18 cellular contexts compared by ENCODE assay signal in the genomic region with DNA sequence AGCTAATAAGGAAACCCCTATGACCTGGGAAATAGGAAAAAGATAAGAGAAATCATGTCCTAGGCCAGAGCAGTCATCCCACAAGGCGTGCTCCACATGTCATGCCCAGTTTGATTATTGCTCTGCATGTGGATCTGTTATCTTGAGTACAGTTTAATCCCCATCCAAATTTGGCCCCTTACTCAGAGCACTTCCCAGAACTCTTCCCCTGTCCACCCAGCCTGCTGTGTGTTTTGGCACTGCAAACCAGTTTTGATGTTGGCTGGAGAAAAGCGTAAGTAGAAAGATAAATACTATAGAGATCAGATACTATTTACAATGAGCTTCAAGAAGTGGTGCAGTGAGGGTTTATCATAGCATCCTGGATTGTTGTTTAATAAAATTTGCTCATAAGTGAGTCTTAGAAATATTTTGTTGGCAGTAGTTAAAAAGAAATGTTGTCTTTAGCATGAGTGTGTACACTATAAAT.
DNase-seq lines count a peak whose midpoint lies in the region; ATAC-seq, FAIRE-seq and TF ChIP-seq lines count a peak whose summit lies in the region.
"Had no signal": no experiment of that assay in that cellular context is flagged by ENCODE, and none has a peak within 500 bp of the region (broad histone marks: within the 10 kb centered on the region; RNA-seq: fewer than 3 reads in every experiment).

No MANE protein-coding gene starts in this region.

- TF ChIP-seq CTCF in liver (IDR thresholded peaks at IDR 0.05; ENCODE audit: low read depth, low read length, missing input control) (no peak), HepG2 (CRISPR knock-in tag; IDR thresholded peaks at IDR 0.05) (no peak), fibroblast of pulmonary artery (IDR thresholded peaks at IDR 0.05; ENCODE audit: low read length, missing control alignments) (no peak), upper lobe of right lung (IDR thresholded peaks at IDR 0.05) (no peak), lower leg skin (IDR thresholded peaks at IDR 0.05) (no peak)

- ATAC-seq in HepG2 (no peak), upper lobe of right lung (peak; percentile 33), HG02970 (IDR thresholded peaks at IDR 0.05; ENCODE audit: low FRiP score, unreplicated experiment) (no peak)
- ATAC-seq: K562 had no signal

- H3K79me2 ChIP-seq in HepG2 (ENCODE audit: insufficient read depth, low read length), result no peaks in the 10 kb centered on the region

- no peak overlapping the region for H2AFZ ChIP-seq in HepG2 (ENCODE audit: low read length)
- H2AFZ ChIP-seq: PC-9 had no signal

- intact Hi-C loops in HepG2 (cut with micrococcal nuclease; ENCODE audit: unreplicated experiment) (no loop called here), upper lobe of right lung (cut with DNase I) (no loop called here), lower leg skin (cut with DNase I; ENCODE audit: low total_unique reads) (no loop called here)

- CTCF ChIA-PET in HepG2 (lab: Yijun Ruan, JAX; ENCODE audit: low intra/inter-chr PET ratio, low total read pairs), result no interaction called here

- no TSS peak for BruUV-seq in HepG2 (replicated peaks; lab: Mats Ljungman, UMichigan)

- H3K27ac ChIP-seq in liver (ENCODE audit: low read depth in 1 of 2, low read length in 2 of 2) (no peak overlapping the region), HepG2 (ENCODE audit: extremely low read length, insufficient read depth, low read length) (no peak overlapping the region), upper lobe of right lung (no peak overlapping the region)
- H3K27ac ChIP-seq: PC-9 had no signal

- TF ChIP-seq RAD21 in liver (IDR thresholded peaks at IDR 0.05) (no peak), HepG2 (CRISPR knock-in tag; IDR thresholded peaks at IDR 0.05) (no peak)

- H3K36me3 ChIP-seq in liver (ENCODE audit: control insufficient read depth in 4 of 4, insufficient read depth in 3 of 4, low read depth in 1 of 4, low read length in 3 of 4) (no peaks in the 10 kb centered on the region), HepG2 (replicated peaks in 1 of 2; ENCODE audit: control insufficient read depth in 1 of 2, insufficient read depth in 2 of 2, low read length in 2 of 2) (no peaks in the 10 kb centered on the region), upper lobe of right lung (no peaks in the 10 kb centered on the region)
- H3K36me3 ChIP-seq: HAP-1 had no signal

- peaks cover 0 to 4% (median 0%) of the 10 kb centered on the region in 4 donors for H3K27me3 ChIP-seq in liver (ENCODE audit: control insufficient read depth in 4 of 4, insufficient read depth in 4 of 4, low read length in 3 of 4)
- no peaks in the 10 kb centered on the region for H3K27me3 ChIP-seq in HepG2 (ENCODE audit: control insufficient read depth in 1 of 2, insufficient read depth in 2 of 2, low read length in 2 of 2)
- no peaks in the 10 kb centered on the region for H3K27me3 ChIP-seq in upper lobe of right lung
- H3K27me3 ChIP-seq: BE2C had no signal

- H3K4me3 ChIP-seq in liver (ENCODE audit: low read depth in 1 of 3, low read length in 3 of 3) (no peak overlapping the region), HepG2 (replicated peaks in 1 of 3; ENCODE audit: insufficient read depth in 1 of 3, low read depth in 2 of 3, low read length in 3 of 3) (no peak overlapping the region), fibroblast of pulmonary artery (replicated peaks; ENCODE audit: low read depth, low read length) (no peak overlapping the region), upper lobe of right lung (no peak overlapping the region), lower leg skin (ENCODE audit: low read depth, poor library complexity, severe bottlenecking) (no peak overlapping the region)
- H3K4me3 ChIP-seq: HAP-1, K562, PC-9 had no signal

- H3K9ac ChIP-seq in liver (ENCODE audit: low read depth in 1 of 2, low read length in 2 of 2) (no peak overlapping the region), HepG2 (ENCODE audit: insufficient read depth, low read depth, low read length) (no peak overlapping the region)

- no peak for FAIRE-seq in HepG2 (lab: Jason Lieb, UNC)
- FAIRE-seq: K562 had no signal

- POLR2A ChIA-PET in HepG2 (lab: Yijun Ruan, JAX), result no interaction called here

- H4K20me1 ChIP-seq in HepG2 (ENCODE audit: insufficient read depth, low read length), result no peaks in the 10 kb centered on the region

- no peak for TF ChIP-seq POLR2A in HepG2 (IDR thresholded peaks at IDR 0.05; ENCODE audit: insufficient read depth in 1 of 2, low read depth in 2 of 2, low read length in 2 of 2)
- TF ChIP-seq POLR2A in lower leg skin (IDR thresholded peaks at IDR 0.05), result no peak

- DNase-seq in DMS53 (lab: John Stamatoyannopoulos, UW) (peak; percentile 51), DMS53 treated with DMSO at 0.1 percent for 48 hours (lab: John Stamatoyannopoulos, UW; ENCODE audit: unreplicated experiment) (no peak), HepG2 (ENCODE audit: low spot score) (no peak), fibroblast of pulmonary artery (ENCODE audit: low read depth) (peak; percentile 65), upper lobe of right lung (no peak), lower leg skin (ENCODE audit: low spot score in 2 of 2) (no peak)
- DNase-seq: 8988T; BE2C; CD4-positive, alpha-beta T cell; DMS79; NCI-H146; NCI-H345; NCI-H69; PC-9 had no signal

- TF ChIP-seq EP300 in HepG2 (IDR thresholded peaks at IDR 0.05; ENCODE audit: low read depth in 2 of 2, low read length in 2 of 2), result no peak
- no peak for TF ChIP-seq EP300 in HepG2 (CRISPR knock-in tag; IDR thresholded peaks at IDR 0.05; ENCODE audit: borderline replicate concordance)

- no peaks in the 10 kb centered on the region for H3K4me1 ChIP-seq in liver (ENCODE audit: control insufficient read depth in 4 of 4, insufficient read depth in 4 of 4, low read length in 3 of 4)
- H3K4me1 ChIP-seq in HepG2 (ENCODE audit: insufficient read depth, low read length), result peaks cover 34% of the 10 kb centered on the region
- peaks cover 5% of the 10 kb centered on the region for H3K4me1 ChIP-seq in upper lobe of right lung
- H3K4me1 ChIP-seq: HAP-1 had no signal

- no peak overlapping the region for H3K4me2 ChIP-seq in HepG2 (ENCODE audit: low read depth, low read length)
- H3K4me2 ChIP-seq: PC-9 had no signal

- WGBS in liver, result 64% methylated on average over 2 of the region's 2 CpGs
- WGBS in HepG2 (ENCODE audit: low lambda C conversion rate), result 49% methylated on average over 2 of the region's 2 CpGs
- WGBS in lower leg skin, 2 donors, result 87 to 95% methylated on average over 2 of the region's 2 CpGs

- H3K9me3 ChIP-seq in liver (ENCODE audit: control insufficient read depth in 4 of 4, low read length in 3 of 4), result no peaks in the 10 kb centered on the region
- no peaks in the 10 kb centered on the region for H3K9me3 ChIP-seq in HepG2 (ENCODE audit: low read length)
- no peaks in the 10 kb centered on the region for H3K9me3 ChIP-seq in upper lobe of right lung
- H3K9me3 ChIP-seq: BE2C, HAP-1 had no signal

- in situ Hi-C loops in HepG2 (cut with HindIII; ENCODE audit: extremely low pct_ligation_motif_present, low pct_unique_long_range_greater_than_20kb), result no loop called here

TF ChIP-seq in liver, 16 proteins besides CTCF, POLR2A, EP300 and RAD21:
- no peak for TF ChIP-seq JUND (IDR thresholded peaks at IDR 0.05)
- TF ChIP-seq, protein P1, sequence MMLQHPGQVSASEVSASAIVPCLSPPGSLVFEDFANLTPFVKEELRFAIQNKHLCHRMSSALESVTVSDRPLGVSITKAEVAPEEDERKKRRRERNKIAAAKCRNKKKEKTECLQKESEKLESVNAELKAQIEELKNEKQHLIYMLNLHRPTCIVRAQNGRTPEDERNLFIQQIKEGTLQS (IDR thresholded peaks at IDR 0.05), result no peak
- TF ChIP-seq FOXA1 (IDR thresholded peaks at IDR 0.05), result no peak
- no peak for TF ChIP-seq HNF4G (IDR thresholded peaks at IDR 0.05)
- no peak for TF ChIP-seq SP1 (IDR thresholded peaks at IDR 0.05)
- no peak for TF ChIP-seq YY1 (IDR thresholded peaks at IDR 0.05)
- TF ChIP-seq GABPA (IDR thresholded peaks at IDR 0.05 in 1 of 2, conservative IDR thresholded peaks at IDR 0.05 in 1 of 2), result no peak
- peak; percentile 19 for TF ChIP-seq NR2F2 (IDR thresholded peaks at IDR 0.05)

TF ChIP-seq in HepG2, 621 proteins besides CTCF, POLR2A, EP300 and RAD21:
- TF ChIP-seq, protein P2, sequence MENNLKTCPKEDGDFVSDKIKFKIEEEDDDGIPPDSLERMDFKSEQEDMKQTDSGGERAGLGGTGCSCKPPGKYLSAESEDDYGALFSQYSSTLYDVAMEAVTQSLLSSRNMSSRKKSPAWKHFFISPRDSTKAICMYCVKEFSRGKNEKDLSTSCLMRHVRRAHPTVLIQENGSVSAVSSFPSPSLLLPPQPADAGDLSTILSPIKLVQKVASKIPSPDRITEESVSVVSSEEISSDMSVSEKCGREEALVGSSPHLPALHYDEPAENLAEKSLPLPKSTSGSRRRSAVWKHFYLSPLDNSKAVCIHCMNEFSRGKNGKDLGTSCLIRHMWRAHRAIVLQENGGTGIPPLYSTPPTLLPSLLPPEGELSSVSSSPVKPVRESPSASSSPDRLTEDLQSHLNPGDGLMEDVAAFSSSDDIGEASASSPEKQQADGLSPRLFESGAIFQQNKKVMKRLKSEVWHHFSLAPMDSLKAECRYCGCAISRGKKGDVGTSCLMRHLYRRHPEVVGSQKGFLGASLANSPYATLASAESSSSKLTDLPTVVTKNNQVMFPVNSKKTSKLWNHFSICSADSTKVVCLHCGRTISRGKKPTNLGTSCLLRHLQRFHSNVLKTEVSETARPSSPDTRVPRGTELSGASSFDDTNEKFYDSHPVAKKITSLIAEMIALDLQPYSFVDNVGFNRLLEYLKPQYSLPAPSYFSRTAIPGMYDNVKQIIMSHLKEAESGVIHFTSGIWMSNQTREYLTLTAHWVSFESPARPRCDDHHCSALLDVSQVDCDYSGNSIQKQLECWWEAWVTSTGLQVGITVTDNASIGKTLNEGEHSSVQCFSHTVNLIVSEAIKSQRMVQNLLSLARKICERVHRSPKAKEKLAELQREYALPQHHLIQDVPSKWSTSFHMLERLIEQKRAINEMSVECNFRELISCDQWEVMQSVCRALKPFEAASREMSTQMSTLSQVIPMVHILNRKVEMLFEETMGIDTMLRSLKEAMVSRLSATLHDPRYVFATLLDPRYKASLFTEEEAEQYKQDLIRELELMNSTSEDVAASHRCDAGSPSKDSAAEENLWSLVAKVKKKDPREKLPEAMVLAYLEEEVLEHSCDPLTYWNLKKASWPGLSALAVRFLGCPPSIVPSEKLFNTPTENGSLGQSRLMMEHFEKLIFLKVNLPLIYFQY (CRISPR knock-in tag; IDR thresholded peaks at IDR 0.05; ENCODE audit: borderline replicate concordance), result no peak
- no peak for TF ChIP-seq ZFP36L1 (CRISPR knock-in tag; IDR thresholded peaks at IDR 0.05)
- no peak for TF ChIP-seq ZNF432 (CRISPR knock-in tag; IDR thresholded peaks at IDR 0.05; ENCODE audit: borderline replicate concordance)
TF ChIP-seq in HepG2: peak in this region for 0.

Comparison
In these comparisons a context has a peak if more than half of its experiments do, and no peak if none do; other contexts are left out.
1. DNase-seq: peak in DMS53 (single experiment) and fibroblast of pulmonary artery (single experiment); none in DMS53 treated with DMSO at 0.1 percent for 48 hours (single experiment), HepG2 (single experiment), upper lobe of right lung (single experiment) and lower leg skin (0 of 2).